In the genomic region with DNA sequence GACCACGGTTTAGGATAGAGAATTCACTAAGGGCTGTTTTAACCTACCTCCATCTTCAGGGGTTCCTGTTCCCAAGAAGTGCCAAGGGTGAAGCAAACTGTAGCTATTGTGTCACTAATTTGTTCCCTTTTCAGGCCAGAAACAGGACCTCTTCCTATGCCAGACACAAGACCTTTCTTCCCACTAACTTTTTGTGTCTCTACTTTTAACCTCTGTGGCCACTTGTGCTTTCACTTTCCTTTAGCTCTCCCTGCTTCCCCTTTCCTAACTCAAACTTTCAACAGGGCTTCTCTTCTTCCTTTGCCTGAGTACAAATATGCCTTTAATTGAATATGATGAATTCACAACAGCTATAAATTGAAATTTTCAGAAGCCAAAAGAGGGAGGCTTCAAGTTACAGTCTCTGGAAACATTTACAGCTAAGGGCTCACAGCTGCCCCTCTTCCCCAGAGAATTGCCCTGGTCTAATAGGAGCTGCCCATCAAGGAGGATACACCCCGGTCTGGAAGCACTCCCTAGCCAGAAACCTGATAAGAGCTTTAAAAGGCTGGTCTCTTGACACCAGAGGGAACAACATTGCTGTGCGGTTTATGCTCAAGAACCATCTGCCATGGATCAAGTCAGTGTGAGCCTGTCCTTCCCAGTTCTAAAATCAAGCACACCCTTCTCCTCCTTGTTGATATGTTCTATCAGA, we compare ENCODE assay signal across 13 cellular contexts.
DNase-seq lines count a peak whose midpoint lies in the region; ATAC-seq and TF ChIP-seq lines count a peak whose summit lies in the region.
"Had no signal": no experiment of that assay in that cellular context is flagged by ENCODE, and none has a peak within 500 bp of the region (broad histone marks: within the 10 kb centered on the region; RNA-seq: fewer than 3 reads in every experiment).

No MANE protein-coding gene starts in this region.

- TF ChIP-seq POLR2A in IMR-90 (IDR thresholded peaks at IDR 0.05; ENCODE audit: low read depth, low read length) = no peak

- no peak overlapping the region for H2BK5ac ChIP-seq in IMR-90 (ENCODE audit: low read depth, low read length, poor library complexity, severe bottlenecking)

- TF ChIP-seq CTCF in BE2C (IDR thresholded peaks at IDR 0.05; ENCODE audit: low read depth, low read length) (no peak), IMR-90 (conservative IDR thresholded peaks at IDR 0.05; ENCODE audit: low read depth, low read length) (no peak), endothelial cell (IDR thresholded peaks at IDR 0.05; ENCODE audit: unreplicated experiment) (no peak)
- TF ChIP-seq CTCF in CD8-positive, alpha-beta T cell (IDR thresholded peaks at IDR 0.05) = no peak

- H3K4me1 ChIP-seq in BE2C = no peaks in the 10 kb centered on the region
- H3K4me1 ChIP-seq in IMR-90 (ENCODE audit: control insufficient read depth, insufficient read depth, low read length) = no peaks in the 10 kb centered on the region
- no peaks in the 10 kb centered on the region for H3K4me1 ChIP-seq in CD8-positive, alpha-beta T cell (ENCODE audit: insufficient read depth, low read length)
- H3K4me1 ChIP-seq: foreskin keratinocyte had no signal

- no peaks in the 10 kb centered on the region for H3K36me3 Mint-ChIP-seq in CD8-positive, alpha-beta T cell
- H3K36me3 Mint-ChIP-seq in endothelial cell (ENCODE audit: low read depth, unreplicated experiment) = no peaks in the 10 kb centered on the region
- H3K36me3 Mint-ChIP-seq: activated CD4-positive, alpha-beta memory T cell treated with anti-CD3 and anti-CD28 coated beads for 36 hours had no signal

- H3K79me1 ChIP-seq in IMR-90 (ENCODE audit: low read depth in 1 of 2, low read length in 2 of 2) = no peaks in the 10 kb centered on the region

- H2BK20ac ChIP-seq in IMR-90 (ENCODE audit: low read depth, low read length) = no peak overlapping the region

- no peaks in the 10 kb centered on the region for H3K4me1 Mint-ChIP-seq in CD8-positive, alpha-beta T cell (ENCODE audit: low read depth)
- H3K4me1 Mint-ChIP-seq in endothelial cell (ENCODE audit: unreplicated experiment) = no peaks in the 10 kb centered on the region

- H3K4me3 Mint-ChIP-seq in CD8-positive, alpha-beta T cell = no peak overlapping the region
- H3K4me3 Mint-ChIP-seq in endothelial cell (ENCODE audit: unreplicated experiment) = no peak overlapping the region
- H3K4me3 Mint-ChIP-seq: activated CD4-positive, alpha-beta memory T cell treated with anti-CD3 and anti-CD28 coated beads for 36 hours; activated naive CD4-positive, alpha-beta T cell treated with anti-CD3 and anti-CD28 coated beads for 36 hours had no signal

- peak overlapping the region; percentile 88 for H3K4me2 ChIP-seq in IMR-90 (ENCODE audit: low read depth, low read length)

- no peak overlapping the region; the same call in 1 of the 2 replicates for H3K27ac ChIP-seq in IMR-90 (ENCODE audit: insufficient read depth, low read length)
- no peak overlapping the region for H3K27ac ChIP-seq in CD8-positive, alpha-beta T cell (ENCODE audit: low read depth, low read length)
- H3K27ac ChIP-seq: foreskin keratinocyte, SK-N-MC had no signal

- H2BK120ac ChIP-seq in IMR-90 (ENCODE audit: low read depth, low read length) = no peak overlapping the region

- dilution Hi-C loops in IMR-90 (cut with HindIII; ENCODE audit: low sequenced_read_pairs, unreplicated experiment) = no loop called here

- H3K9ac ChIP-seq in IMR-90 (ENCODE audit: low read depth, low read length) = 0 out of 2 replicates have a peak overlapping the region, but pooled peaks have one; percentile 46

- H3K36me3 ChIP-seq in BE2C (no peaks in the 10 kb centered on the region), IMR-90 (ENCODE audit: control insufficient read depth, insufficient read depth, low read length) (no peaks in the 10 kb centered on the region)
- H3K36me3 ChIP-seq in CD8-positive, alpha-beta T cell (ENCODE audit: insufficient read depth, low read length) = no peaks in the 10 kb centered on the region

- H3K4me3 ChIP-seq in BE2C (ENCODE audit: low read depth, low read length) = no peak overlapping the region
- no peak overlapping the region for H3K4me3 ChIP-seq in IMR-90 (ENCODE audit: insufficient read depth, low read depth, low read length)
- H3K4me3 ChIP-seq in CD8-positive, alpha-beta T cell (ENCODE audit: low read depth, low read length) = no peak overlapping the region
- H3K4me3 ChIP-seq: SK-N-MC had no signal

- CTCF ChIA-PET in IMR-90 (lab: Yijun Ruan, JAX) = no interaction called here
- CTCF ChIA-PET in CD8-positive, alpha-beta T cell (lab: Charles Lee) = no interaction called here

- H2AK9ac ChIP-seq in IMR-90 (replicated peaks; ENCODE audit: low read depth, low read length, poor library complexity) = no peak overlapping the region

- no peak overlapping the region for H3K4ac ChIP-seq in IMR-90 (ENCODE audit: low read depth, low read length)

- 0 out of 2 replicates have a peak overlapping the region, but pooled peaks have one; percentile 48 for H3K14ac ChIP-seq in IMR-90 (replicated peaks; ENCODE audit: low read depth, low read length)

- in situ Hi-C loops in IMR-90 (cut with MboI; ENCODE audit: low sequenced_read_pairs) = no loop called here

- H2AFZ ChIP-seq in IMR-90 (replicated peaks; ENCODE audit: low read length, poor library complexity) = peak overlapping the region; percentile 39

- no peak overlapping the region for H2AK5ac ChIP-seq in IMR-90 (ENCODE audit: low read depth, low read length)

- 20% methylated on average over 1 of the region's 3 CpGs; no CpG with 5 or more reads in 1 of the 2 experiments for WGBS in IMR-90 (ENCODE audit: extremely low coverage in 2 of 2, insufficient read length in 1 of 2), 2 experiments

- H3K27me3 Mint-ChIP-seq in CD8-positive, alpha-beta T cell (ENCODE audit: low read depth) = no peaks in the 10 kb centered on the region
- H3K27me3 Mint-ChIP-seq in endothelial cell (ENCODE audit: unreplicated experiment) = no peaks in the 10 kb centered on the region
- H3K27me3 Mint-ChIP-seq: activated CD4-positive, alpha-beta memory T cell treated with anti-CD3 and anti-CD28 coated beads for 36 hours had no signal

- POLR2A ChIA-PET in IMR-90 (lab: Charles Lee; ENCODE audit: unreplicated experiment) = no interaction called here
- POLR2A ChIA-PET in CD8-positive, alpha-beta T cell (lab: Charles Lee) = no interaction called here

- peak; percentile 37 for ATAC-seq in IMR-90 (ENCODE audit: low read depth)
- no peak for ATAC-seq in CD8-positive, alpha-beta T cell
- ATAC-seq: foreskin keratinocyte had no signal

- no peak overlapping the region for H2BK15ac ChIP-seq in IMR-90 (ENCODE audit: low read depth, low read length)

- H4K5ac ChIP-seq in IMR-90 (ENCODE audit: low read depth, low read length) = peak overlapping the region; percentile 92

- no peak overlapping the region for H3K56ac ChIP-seq in IMR-90 (ENCODE audit: extremely low read depth, insufficient read depth, low read length)

- no peak for TF ChIP-seq RAD21 in IMR-90 (IDR thresholded peaks at IDR 0.05; ENCODE audit: low read length)

- H4K8ac ChIP-seq in IMR-90 (ENCODE audit: low read depth in 2 of 2, low read length in 2 of 2) = no peak overlapping the region

- H3K23ac ChIP-seq in IMR-90 (ENCODE audit: low read depth, low read length) = peak overlapping the region; percentile 11; the same call in 1 of the 2 replicates

- H4K91ac ChIP-seq in IMR-90 (ENCODE audit: insufficient read depth, low read depth, low read length) = no peak overlapping the region

- H3K18ac ChIP-seq in IMR-90 (ENCODE audit: low read depth, low read length) = peak overlapping the region; percentile 92

- no peaks in the 10 kb centered on the region for H4K20me1 ChIP-seq in IMR-90 (ENCODE audit: insufficient read depth, low read length)

- DNase-seq in BE2C (peak; percentile 39), IMR-90 (no peak), RPMI8226 (peak; percentile 9), iris pigment epithelial cell (ENCODE audit: low read depth) (peak; percentile 20), NCI-H1694 (lab: John Stamatoyannopoulos, UW) (no peak), NCI-H2196 (lab: John Stamatoyannopoulos, UW; ENCODE audit: unreplicated experiment) (no peak), endothelial cell (ENCODE audit: low spot score) (no peak)
- DNase-seq in CD8-positive, alpha-beta T cell = no peak
- DNase-seq: activated CD4-positive, alpha-beta memory T cell treated with anti-CD3 and anti-CD28 coated beads for 36 hours; activated naive CD4-positive, alpha-beta T cell treated with anti-CD3 and anti-CD28 coated beads for 36 hours; foreskin keratinocyte; NCI-H2081 had no signal

- H3K9me3 ChIP-seq in BE2C = no peaks in the 10 kb centered on the region
- no peaks in the 10 kb centered on the region for H3K9me3 ChIP-seq in IMR-90 (ENCODE audit: control insufficient read depth, insufficient read depth, low read length)
- no peaks in the 10 kb centered on the region for H3K9me3 ChIP-seq in CD8-positive, alpha-beta T cell (ENCODE audit: low read length)

- no TSS peak for BruUV-seq in IMR-90 (replicated peaks; lab: Mats Ljungman, UMichigan)

- no peak overlapping the region for H3K27ac Mint-ChIP-seq in CD8-positive, alpha-beta T cell
- H3K27ac Mint-ChIP-seq in endothelial cell (ENCODE audit: unreplicated experiment) = no peak overlapping the region
- H3K27ac Mint-ChIP-seq: activated CD4-positive, alpha-beta memory T cell treated with anti-CD3 and anti-CD28 coated beads for 36 hours; activated naive CD4-positive, alpha-beta T cell treated with anti-CD3 and anti-CD28 coated beads for 36 hours had no signal

- no peaks in the 10 kb centered on the region for H3K9me3 Mint-ChIP-seq in CD8-positive, alpha-beta T cell
- no peaks in the 10 kb centered on the region for H3K9me3 Mint-ChIP-seq in endothelial cell (ENCODE audit: unreplicated experiment)
- H3K9me3 Mint-ChIP-seq: activated CD4-positive, alpha-beta memory T cell treated with anti-CD3 and anti-CD28 coated beads for 36 hours had no signal

- intact Hi-C loops in IMR-90 (cut with micrococcal nuclease) = no loop called here
- intact Hi-C loops in CD8-positive, alpha-beta T cell (cut with DNase I, micrococcal nuclease) = no loop called here

- no peaks in the 10 kb centered on the region for H3K27me3 ChIP-seq in BE2C
- peaks cover 4% of the 10 kb centered on the region; the same call in 1 of the 2 replicates for H3K27me3 ChIP-seq in IMR-90 (ENCODE audit: control insufficient read depth, insufficient read depth, low read length)
- H3K27me3 ChIP-seq in CD8-positive, alpha-beta T cell (ENCODE audit: insufficient read depth, low read length) = no peaks in the 10 kb centered on the region
- H3K27me3 ChIP-seq: foreskin keratinocyte had no signal

- H3K9me1 ChIP-seq in IMR-90 (ENCODE audit: insufficient read depth, low read length) = no peaks in the 10 kb centered on the region

TF ChIP-seq in IMR-90, 13 proteins besides CTCF, POLR2A, EP300 and RAD21:
- no peak for TF ChIP-seq SMC3 (IDR thresholded peaks at IDR 0.05; ENCODE audit: low read depth, low read length)
- no peak for TF ChIP-seq RCOR1 (IDR thresholded peaks at IDR 0.05; ENCODE audit: insufficient replicate concordance, low read length)
- no peak for TF ChIP-seq NFE2L2 (IDR thresholded peaks at IDR 0.05; ENCODE audit: low read depth, low read length)
- no peak for TF ChIP-seq CHD1 (IDR thresholded peaks at IDR 0.05; ENCODE audit: low read depth, low read length)
- no peak for TF ChIP-seq CEBPB (IDR thresholded peaks at IDR 0.05; ENCODE audit: low read depth, low read length)
- no peak for TF ChIP-seq MXI1 (IDR thresholded peaks at IDR 0.05; ENCODE audit: borderline replicate concordance, low read depth, low read length)
- TF ChIP-seq FOS (IDR thresholded peaks at IDR 0.05; ENCODE audit: low read depth, low read length) = no peak

Comparison
In these comparisons a context has a peak if more than half of its experiments do, and no peak if none do; other contexts are left out.
1. DNase-seq: peak in BE2C (single experiment), RPMI8226 (single experiment) and iris pigment epithelial cell (single experiment); none in IMR-90 (single experiment), NCI-H1694 (single experiment), NCI-H2196 (single experiment), CD8-positive, alpha-beta T cell (0 of 7) and endothelial cell (single experiment).